Comparison of ENCODE assay signal across 29 cellular contexts in the genomic region with DNA sequence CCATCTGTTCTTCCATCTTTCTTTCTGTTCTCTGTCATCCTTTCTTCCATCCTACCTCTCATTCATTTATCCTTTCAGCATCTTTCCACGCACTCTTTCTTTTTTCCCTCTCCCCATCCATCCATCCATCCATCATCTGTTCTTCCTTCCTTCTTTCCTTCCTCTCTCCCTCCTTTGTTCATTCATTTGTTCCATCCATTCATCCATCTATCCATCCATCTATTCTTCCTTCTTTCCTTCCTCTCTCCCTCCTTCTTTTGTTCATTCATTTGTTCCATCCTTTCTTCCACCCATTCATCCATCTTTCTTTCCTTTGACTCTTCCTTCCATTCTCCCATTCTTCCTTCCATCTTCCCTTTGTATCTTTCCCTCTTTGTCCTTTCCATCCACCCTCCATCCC. TPM values are rescaled to one million over a fixed set of nuclear protein-coding genes. Genes with fewer than 3 reads are reported as not detected.
DNase-seq lines count a peak whose midpoint lies in the region; ATAC-seq and TF ChIP-seq lines count a peak whose summit lies in the region.
"Had no signal": no experiment of that assay in that cellular context is flagged by ENCODE, and none has a peak within 500 bp of the region (broad histone marks: within the 10 kb centered on the region; RNA-seq: fewer than 3 reads in every experiment).

No MANE protein-coding gene starts in this region.

- no peak for ATAC-seq in GM23338
- no peak for ATAC-seq in activated T-helper 17 cell treated with anti-CD3 and anti-CD28 coated beads, Interleukin-2, amount 50 U/mL, for 72 hours (replicated peaks)
- ATAC-seq: activated T-cell treated with anti-CD3 and anti-CD28 coated beads, Interleukin-2, amount 50 U/mL, for 72 hours had no signal

- H4K5ac ChIP-seq in H9 (ENCODE audit: insufficient read length, low read depth, low read length), result no peak overlapping the region

- DNase-seq in GM23338 (ENCODE audit: low spot score), result no peak
- DNase-seq in fibroblast of lung (ENCODE audit: low read depth in 2 of 2), result no peak
- DNase-seq in SK-N-DZ (ENCODE audit: low spot score), result no peak
- no peak for DNase-seq in ureter (ENCODE audit: low spot score)
- no peak for DNase-seq in H9
- DNase-seq: activated B cell treated with CpG ODN at 0.5 μM for 24 hours; activated naive CD4-positive, alpha-beta T cell treated with Interleukin-2 at 50 U/mL for 16 hours; activated T-cell treated with anti-CD3 and anti-CD28 coated beads, Interleukin-2, amount 50 U/mL, for 72 hours; brain microvascular endothelial cell; Caco-2; DMS79; effector memory CD4-positive, alpha-beta T cell; erythroblast; foreskin melanocyte; kidney glomerular epithelial cell; NCI-H1105; NCI-H2029; NCI-H526; SHP77; stimulated activated CD4-positive, alpha-beta T cell treated with anti-CD3 and anti-CD28 coated beads, Interleukin-1b, Interleukin-23, amount 100 ng/mL, for 48 hours; stimulated activated CD8-positive, alpha-beta memory T cell treated with anti-CD3 and anti-CD28 coated beads, Interleukin-4, amount 100 ng/mL, for 48 hours; stimulated activated naive CD8-positive, alpha-beta T cell treated with anti-CD3 and anti-CD28 coated beads, Interleukin-15, amount 100 ng/mL, for 72 hours; SW 1271 had no signal

- peaks cover 17% of the 10 kb centered on the region for H3K27me3 Mint-ChIP-seq in GM23338 (ENCODE audit: insufficient read depth, low read depth, poor library complexity)
- peaks cover 15% of the 10 kb centered on the region for H3K27me3 Mint-ChIP-seq in activated T-helper 17 cell treated with anti-CD3 and anti-CD28 coated beads, Interleukin-2, amount 50 U/mL, for 72 hours
- H3K27me3 Mint-ChIP-seq in H9 (ENCODE audit: low read depth), result no peaks in the 10 kb centered on the region
- H3K27me3 Mint-ChIP-seq: stimulated activated naive CD8-positive, alpha-beta T cell treated with anti-CD3 and anti-CD28 coated beads, Interleukin-15, amount 100 ng/mL, for 72 hours; type B pancreatic cell had no signal

- no peak overlapping the region for H2BK20ac ChIP-seq in H9 (ENCODE audit: low read depth, low read length, poor library complexity, severe bottlenecking)

- no peak overlapping the region for H3K14ac ChIP-seq in H9 (ENCODE audit: insufficient read depth, low read length)

- H2BK5ac ChIP-seq in H9 (ENCODE audit: insufficient read length, low read length), result no peak overlapping the region

- no peak overlapping the region for H2BK15ac ChIP-seq in H9 (ENCODE audit: low read depth, low read length)

- H3K4me3 Mint-ChIP-seq in GM23338, result no peak overlapping the region; the same call in 2 of the 3 replicates
- H3K4me3 Mint-ChIP-seq in activated T-helper 17 cell treated with anti-CD3 and anti-CD28 coated beads, Interleukin-2, amount 50 U/mL, for 72 hours, result no peak overlapping the region
- no peak overlapping the region; a peak in 1 of 5 replicates for H3K4me3 Mint-ChIP-seq in H9
- H3K4me3 Mint-ChIP-seq: activated B cell treated with CpG ODN at 0.5 μM for 24 hours; activated T-cell treated with anti-CD3 and anti-CD28 coated beads, Interleukin-2, amount 50 U/mL, for 72 hours; stimulated activated naive CD8-positive, alpha-beta T cell treated with anti-CD3 and anti-CD28 coated beads, Interleukin-15, amount 100 ng/mL, for 72 hours; type B pancreatic cell had no signal

- H3K27ac ChIP-seq in GM23338 (ENCODE audit: low read depth) (peak overlapping the region; percentile 32; the same call in 1 of the 2 replicates), fibroblast of lung (ENCODE audit: insufficient read depth, low read length) (no peak overlapping the region), H9 (ENCODE audit: insufficient read length, low read depth, low read length) (no peak overlapping the region)
- H3K27ac ChIP-seq: brain microvascular endothelial cell, C4-2B had no signal

- H3K9me2 ChIP-seq in GM23338 (ENCODE audit: insufficient read depth), result no peaks in the 10 kb centered on the region

- peaks cover 30% of the 10 kb centered on the region for H3K36me3 ChIP-seq in GM23338 (ENCODE audit: insufficient read depth)
- H3K36me3 ChIP-seq in fibroblast of lung (ENCODE audit: control insufficient read depth, insufficient read depth, low read length), result peaks cover 58% of the 10 kb centered on the region
- H3K36me3 ChIP-seq in skeletal muscle satellite cell (ENCODE audit: insufficient read depth, low read length), result peaks cover 69% of the 10 kb centered on the region
- H3K36me3 ChIP-seq: prostate gland had no signal

- no peak overlapping the region for H2BK12ac ChIP-seq in H9 (ENCODE audit: insufficient read length, low read depth, low read length)

- H3K9ac ChIP-seq in fibroblast of lung (ENCODE audit: insufficient read depth, low read length) (no peak overlapping the region), skeletal muscle satellite cell (ENCODE audit: low read depth, low read length) (peak overlapping the region; percentile 9), H9 (ENCODE audit: extremely low read depth, insufficient read length, low read length) (no peak overlapping the region)

- no peaks in the 10 kb centered on the region for H3K23me2 ChIP-seq in H9 (ENCODE audit: insufficient read length, low read depth, low read length, poor library complexity, severe bottlenecking)

- no peak overlapping the region for H4K8ac ChIP-seq in H9 (replicated peaks; ENCODE audit: insufficient read length, low read depth, low read length)

- no peak overlapping the region for H3K18ac ChIP-seq in H9 (ENCODE audit: insufficient read length, low read depth, low read length)

- H2BK120ac ChIP-seq in H9 (ENCODE audit: low read depth, low read length, poor library complexity, severe bottlenecking), result no peak overlapping the region

- H3K27me3 ChIP-seq in GM23338 (ENCODE audit: insufficient read depth) (no peaks in the 10 kb centered on the region), fibroblast of lung (ENCODE audit: control insufficient read depth, insufficient read depth, low read length) (no peaks in the 10 kb centered on the region), skeletal muscle satellite cell (ENCODE audit: control insufficient read depth, insufficient read depth, low read length) (no peaks in the 10 kb centered on the region), H9 (ENCODE audit: insufficient read depth, low read length) (no peaks in the 10 kb centered on the region)
- H3K27me3 ChIP-seq: brain microvascular endothelial cell had no signal

- no peak overlapping the region for H3T11ph ChIP-seq in H9 (ENCODE audit: low read length)

- no peaks in the 10 kb centered on the region; the same call in 1 of the 2 replicates for H3K79me2 ChIP-seq in GM23338 (replicated peaks; ENCODE audit: insufficient read depth)
- peaks cover 49% of the 10 kb centered on the region for H3K79me2 ChIP-seq in fibroblast of lung (ENCODE audit: control insufficient read depth, insufficient read depth, low read length)
- H3K79me2 ChIP-seq in H9 (ENCODE audit: insufficient read depth, low read length), result peaks cover 3% of the 10 kb centered on the region; the same call in 1 of the 2 replicates

- peaks cover 3% of the 10 kb centered on the region; the same call in 1 of the 2 replicates for H4K20me1 ChIP-seq in GM23338 (replicated peaks; ENCODE audit: insufficient read depth)
- no peaks in the 10 kb centered on the region for H4K20me1 ChIP-seq in fibroblast of lung (ENCODE audit: control insufficient read depth, extremely low read depth, insufficient read depth, low read length)
- H4K20me1 ChIP-seq in H9 (ENCODE audit: control insufficient read depth, insufficient read depth, insufficient read length), result no peaks in the 10 kb centered on the region

- H2AFZ ChIP-seq in GM23338, result no peak overlapping the region
- no peak overlapping the region for H2AFZ ChIP-seq in fibroblast of lung (ENCODE audit: low read length)
- no peak overlapping the region for H2AFZ ChIP-seq in H9 (ENCODE audit: low read length)

- H3K4me2 ChIP-seq in GM23338, result no peak overlapping the region
- peak overlapping the region; percentile 66 for H3K4me2 ChIP-seq in fibroblast of lung (ENCODE audit: extremely low read depth, insufficient read depth, low read length)
- peak overlapping the region; percentile 20 for H3K4me2 ChIP-seq in skeletal muscle satellite cell (ENCODE audit: low read length)
- no peak overlapping the region for H3K4me2 ChIP-seq in H9 (ENCODE audit: insufficient read depth, insufficient read length, low read length)
- H3K4me2 ChIP-seq: smooth muscle cell had no signal

- H3K4me3 ChIP-seq in GM23338, result no peak overlapping the region
- H3K4me3 ChIP-seq in fibroblast of lung (replicated peaks in 1 of 4; ENCODE audit: control extremely low read depth in 1 of 4, insufficient read depth in 1 of 4, low read depth in 3 of 4, low read length in 4 of 4), result peak overlapping the region in 1 of 4 experiments; percentile 19
- no peak overlapping the region for H3K4me3 ChIP-seq in skeletal muscle satellite cell (ENCODE audit: low read length)
- H3K4me3 ChIP-seq: prostate gland, smooth muscle cell had no signal

- WGBS in H9 (ENCODE audit: extremely low coverage, insufficient read length, low lambda C conversion rate), result 0% methylated on average over 1 of the region's 1 CpG

- H3K23ac ChIP-seq in H9 (ENCODE audit: insufficient read length, low read depth, low read length), result no peak overlapping the region

- H3K27ac Mint-ChIP-seq in GM23338 (no peak overlapping the region), H9 (no peak overlapping the region; a peak in 2 of 7 replicates)
- peak overlapping the region; percentile 3 for H3K27ac Mint-ChIP-seq in activated T-helper 17 cell treated with anti-CD3 and anti-CD28 coated beads, Interleukin-2, amount 50 U/mL, for 72 hours
- H3K27ac Mint-ChIP-seq: activated B cell treated with CpG ODN at 0.5 μM for 24 hours; activated T-cell treated with anti-CD3 and anti-CD28 coated beads, Interleukin-2, amount 50 U/mL, for 72 hours; type B pancreatic cell had no signal

- peaks cover 30% of the 10 kb centered on the region for H3K4me1 Mint-ChIP-seq in GM23338
- H3K4me1 Mint-ChIP-seq in activated T-helper 17 cell treated with anti-CD3 and anti-CD28 coated beads, Interleukin-2, amount 50 U/mL, for 72 hours, result no peaks in the 10 kb centered on the region
- peaks cover 4 to 14% of the 10 kb centered on the region in 2 experiments for H3K4me1 Mint-ChIP-seq in H9
- H3K4me1 Mint-ChIP-seq: activated B cell treated with CpG ODN at 0.5 μM for 24 hours; stimulated activated naive CD8-positive, alpha-beta T cell treated with anti-CD3 and anti-CD28 coated beads, Interleukin-15, amount 100 ng/mL, for 72 hours had no signal

- H3K4ac ChIP-seq in H9 (ENCODE audit: low read depth, low read length), result no peak overlapping the region

- no peak overlapping the region for H2AK5ac ChIP-seq in H9 (ENCODE audit: insufficient read length, low read length)

- H3K36me3 Mint-ChIP-seq in GM23338 (ENCODE audit: low read depth) (peaks cover 76% of the 10 kb centered on the region), H9 (ENCODE audit: insufficient read depth in 1 of 3, low read depth in 3 of 3) (peaks cover 34 to 69% (median 49%) of the 10 kb centered on the region in 3 experiments; a peak in 6 of 7 replicates)
- H3K36me3 Mint-ChIP-seq in activated T-helper 17 cell treated with anti-CD3 and anti-CD28 coated beads, Interleukin-2, amount 50 U/mL, for 72 hours (ENCODE audit: low read depth), result no peaks in the 10 kb centered on the region

- H3K56ac ChIP-seq in H9 (ENCODE audit: insufficient read length, low read depth, low read length), result no peak overlapping the region

- no peak overlapping the region for H4K91ac ChIP-seq in H9 (ENCODE audit: insufficient read length, low read depth, low read length)

- H3K4me1 ChIP-seq in GM23338 (ENCODE audit: insufficient read depth) (no peaks in the 10 kb centered on the region; the same call in 1 of the 2 replicates), fibroblast of lung (ENCODE audit: control insufficient read depth, extremely low read depth, insufficient read depth, low read length) (peaks cover 47% of the 10 kb centered on the region), skeletal muscle satellite cell (ENCODE audit: control insufficient read depth, insufficient read depth, low read length) (peaks cover 68% of the 10 kb centered on the region), H9 (ENCODE audit: insufficient read depth, low read length) (no peaks in the 10 kb centered on the region)
- H3K4me1 ChIP-seq: Caco-2, prostate gland had no signal

- TF ChIP-seq CTCF in GM23338 (conservative IDR thresholded peaks at IDR 0.05; ENCODE audit: low read depth in 2 of 2) (no peak), fibroblast of lung (conservative IDR thresholded peaks at IDR 0.05 in 1 of 2, IDR thresholded peaks at IDR 0.05 in 1 of 2; ENCODE audit: low read depth in 1 of 2, low read length in 2 of 2) (no peak), H9 (conservative IDR thresholded peaks at IDR 0.05) (no peak)

- H3K9me3 ChIP-seq in fibroblast of lung (ENCODE audit: control insufficient read depth, insufficient read depth, low read depth, low read length), result no peaks in the 10 kb centered on the region
- H3K9me3 ChIP-seq in skeletal muscle satellite cell (replicated peaks; ENCODE audit: low read length), result no peaks in the 10 kb centered on the region
- H3K9me3 ChIP-seq in H9 (ENCODE audit: control insufficient read depth, low read depth, low read length), result no peaks in the 10 kb centered on the region
- H3K9me3 ChIP-seq: Caco-2, prostate gland had no signal

- no peaks in the 10 kb centered on the region for H3K79me1 ChIP-seq in H9 (ENCODE audit: insufficient read depth, low read depth, low read length, poor library complexity, severe bottlenecking)

- H3K9me3 Mint-ChIP-seq in GM23338, result peaks cover 3% of the 10 kb centered on the region; the same call in 2 of the 3 replicates
- no peaks in the 10 kb centered on the region for H3K9me3 Mint-ChIP-seq in activated T-helper 17 cell treated with anti-CD3 and anti-CD28 coated beads, Interleukin-2, amount 50 U/mL, for 72 hours
- no peaks in the 10 kb centered on the region; a peak in 1 of 5 replicates for H3K9me3 Mint-ChIP-seq in H9
- H3K9me3 Mint-ChIP-seq: activated B cell treated with CpG ODN at 0.5 μM for 24 hours; activated T-cell treated with anti-CD3 and anti-CD28 coated beads, Interleukin-2, amount 50 U/mL, for 72 hours; stimulated activated naive CD8-positive, alpha-beta T cell treated with anti-CD3 and anti-CD28 coated beads, Interleukin-15, amount 100 ng/mL, for 72 hours; type B pancreatic cell had no signal

- 0 out of 2 replicates have a peak, but pooled peaks cover 4% of the 10 kb centered on the region for H3F3A ChIP-seq in GM23338 (replicated peaks; ENCODE audit: low read depth)

RNA-seq across cellular contexts. Expression of a gene that starts 39.2 kb away (rescaled TPM):
- 116 and 150 TPM in 2 replicates for total RNA-seq in GM23338 (2014; rRNA removed; shearing (Covaris generic))
- 21.4 and 24.1 TPM in 2 replicates for polyA plus RNA-seq in GM23338 (2016; fragmentation: Nextera tagmentation; extraction: Ambion mirVana)
- 1 to 10 TPM in 1 of 2 donors, under 1 TPM in 1; 0.69 to 2.2 TPM for total RNA-seq in activated T-helper 17 cell treated with anti-CD3 and anti-CD28 coated beads, Interleukin-2, amount 50 U/mL, for 72 hours
- total RNA-seq in fibroblast of lung, result 18.2 and 41.1 TPM in 2 replicates
- polyA plus RNA-seq in fibroblast of lung, result 28.1 and 31.0 TPM in 2 replicates
- polyA plus RNA-seq in fibroblast of lung (2012), result 71.0 and 72.1 TPM in 2 replicates
- polyA minus RNA-seq in fibroblast of lung (ENCODE audit: low replicate concordance), result 114 and 139 TPM in 2 replicates
- total RNA-seq in skeletal muscle satellite cell (2012; rRNA removed), result 16.6 and 18.5 TPM in 2 replicates
- polyA plus RNA-seq in SK-N-DZ (2014; cell fraction: cytosol; rRNA removed), result 18.2 and 21.7 TPM in 2 replicates
- polyA plus RNA-seq in SK-N-DZ (2014; cell fraction: nucleus; rRNA removed), result 20.8 and 21.0 TPM in 2 replicates
- 367 TPM for total RNA-seq in ureter
- total RNA-seq in H9 (2021), result 96.3 and 97.9 TPM in 2 replicates

Comparison
In these comparisons a context has a peak if more than half of its experiments do, and no peak if none do; other contexts are left out.
1. H3K4me2 ChIP-seq: peak in fibroblast of lung (single experiment) and skeletal muscle satellite cell (single experiment); none in GM23338 (single experiment) and H9 (single experiment).